Comparison of ENCODE assay signal across 31 cellular contexts in the genomic region with DNA sequence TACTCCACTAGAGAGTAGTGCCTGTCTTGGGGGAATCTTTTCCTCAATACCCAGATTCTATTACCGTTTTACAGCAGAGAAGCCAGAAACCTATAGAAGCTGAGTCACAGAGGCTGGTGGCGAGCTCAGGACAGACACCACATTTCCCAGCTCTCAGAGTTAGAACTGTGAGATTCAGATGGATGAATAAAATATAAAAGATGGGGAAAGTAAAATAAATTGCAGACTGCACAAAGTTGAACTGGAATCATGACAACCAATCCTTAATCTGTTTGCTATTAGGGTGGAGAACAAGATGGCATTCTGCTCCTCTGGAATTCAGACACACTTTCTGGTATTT.
"Had no signal": no experiment of that assay in that cellular context is flagged by ENCODE, and none has a peak within 500 bp of the region (broad histone marks: within the 10 kb centered on the region; RNA-seq: fewer than 3 reads in every experiment).

No MANE protein-coding gene starts in this region.

- H3K9me3 ChIP-seq: ascending aorta, esophagus muscularis mucosa, left lung, lower lobe of right lung, mucosa of descending colon, pancreas, prostate gland, testis, uterus had no signal

- H3K36me3 Mint-ChIP-seq: activated naive CD4-positive, alpha-beta T cell treated with anti-CD3 and anti-CD28 coated beads, Interleukin-2, amount 10 ng/mL, durations not matched to agents 7 days and 5 days; activated naive CD8-positive, alpha-beta T cell treated with anti-CD3 and anti-CD28 coated beads, Interleukin-2, amount 10 ng/mL, durations not matched to agents 7 days and 5 days; natural killer cell treated with Interleukin-12 subunit alpha and Interleukin-12 subunit beta and Interleukin-15 and Interleukin-18, amount 100 ng/mL, for 72 hours had no signal

- H3K27ac ChIP-seq: esophagus muscularis mucosa, left lung, lower lobe of right lung, pancreas, prostate gland, skin epidermis, testis, uterus, VCaP had no signal

- H3K27ac Mint-ChIP-seq: activated naive CD4-positive, alpha-beta T cell treated with anti-CD3 and anti-CD28 coated beads, Interleukin-2, amount 10 ng/mL, durations not matched to agents 7 days and 5 days; activated naive CD8-positive, alpha-beta T cell treated with anti-CD3 and anti-CD28 coated beads, Interleukin-2, amount 10 ng/mL, durations not matched to agents 7 days and 5 days; activated T-helper 1 cell treated with anti-CD3 and anti-CD28 coated beads, Interleukin-12 subunit alpha, Interleukin-12 subunit beta, Interleukin-2, Interleukin-4 antibody, amounts not matched to agents 30 ng/mL and 10 ng/mL and 1 ng/mL, durations not matched to agents 14 hours and 24 hours and 36 hours; dendritic cell treated with granulocyte-macrophage colony-stimulating factor and Interleukin-4, amounts not matched to agents 40 ng/mL and 50 ng/mL, for 4 days; endodermal cell; natural killer cell treated with Interleukin-12 subunit alpha and Interleukin-12 subunit beta and Interleukin-15 and Interleukin-18, amount 100 ng/mL, for 72 hours had no signal

- H3K9me3 Mint-ChIP-seq: activated naive CD4-positive, alpha-beta T cell treated with anti-CD3 and anti-CD28 coated beads, Interleukin-2, amount 10 ng/mL, durations not matched to agents 7 days and 5 days; activated naive CD8-positive, alpha-beta T cell treated with anti-CD3 and anti-CD28 coated beads, Interleukin-2, amount 10 ng/mL, durations not matched to agents 7 days and 5 days; activated T-helper 1 cell treated with anti-CD3 and anti-CD28 coated beads, Interleukin-12 subunit alpha, Interleukin-12 subunit beta, Interleukin-2, Interleukin-4 antibody, amounts not matched to agents 30 ng/mL and 10 ng/mL and 1 ng/mL, durations not matched to agents 14 hours and 24 hours and 36 hours; dendritic cell treated with granulocyte-macrophage colony-stimulating factor and Interleukin-4, amounts not matched to agents 40 ng/mL and 50 ng/mL, for 4 days; endodermal cell; natural killer cell treated with Interleukin-12 subunit alpha and Interleukin-12 subunit beta and Interleukin-15 and Interleukin-18, amount 100 ng/mL, for 72 hours had no signal

- FAIRE-seq: frontal cortex, islet of Langerhans, pancreas, TTC549 had no signal

- H3K36me3 ChIP-seq: esophagus muscularis mucosa, left lung, lower lobe of right lung, pancreas, prostate gland, uterus had no signal

- DNase-seq: activated CD4-positive, alpha-beta T cell treated with anti-CD3 and anti-CD28 coated beads for 4 hours; activated CD4-positive, alpha-beta T cell treated with anti-CD3 and anti-CD28 coated beads, Interleukin-2, amount 50 U/mL, for 4 hours; activated gamma-delta T cell; activated naive CD4-positive, alpha-beta T cell treated with anti-CD3 and anti-CD28 coated beads, Interleukin-2, amount 10 ng/mL, durations not matched to agents 7 days and 5 days; activated naive CD8-positive, alpha-beta T cell treated with anti-CD3 and anti-CD28 coated beads, Interleukin-2, amount 10 ng/mL, durations not matched to agents 7 days and 5 days; central memory CD4-positive, alpha-beta T cell; endodermal cell; left lung; lower lobe of right lung; mucosa of descending colon; pancreas; retina; stimulated activated CD4-positive, alpha-beta T cell treated with anti-CD3 and anti-CD28 coated beads, Interleukin-12 subunit alpha, Interleukin-12 subunit beta, amount 100 ng/mL, for 4 hours; stimulated activated CD4-positive, alpha-beta T cell treated with anti-CD3 and anti-CD28 coated beads, Interleukin-4, amount 100 ng/mL, for 1 hour; stimulated activated naive CD8-positive, alpha-beta T cell treated with anti-CD3 and anti-CD28 coated beads, Interleukin-15, Interleukin-2, amounts not matched to agents 100 U/mL and 50 U/mL, for 24 hours; T-helper 1 cell; T-helper 9 cell; testis; uterus had no signal

- H3K4me1 ChIP-seq: esophagus muscularis mucosa, left lung, lower lobe of right lung, pancreas, prostate gland, testis, uterus had no signal

- H3K4me3 Mint-ChIP-seq: activated naive CD4-positive, alpha-beta T cell treated with anti-CD3 and anti-CD28 coated beads, Interleukin-2, amount 10 ng/mL, durations not matched to agents 7 days and 5 days; activated naive CD8-positive, alpha-beta T cell treated with anti-CD3 and anti-CD28 coated beads, Interleukin-2, amount 10 ng/mL, durations not matched to agents 7 days and 5 days; activated T-helper 1 cell treated with anti-CD3 and anti-CD28 coated beads, Interleukin-12 subunit alpha, Interleukin-12 subunit beta, Interleukin-2, Interleukin-4 antibody, amounts not matched to agents 30 ng/mL and 10 ng/mL and 1 ng/mL, durations not matched to agents 14 hours and 24 hours and 36 hours; dendritic cell treated with granulocyte-macrophage colony-stimulating factor and Interleukin-4, amounts not matched to agents 40 ng/mL and 50 ng/mL, for 4 days; endodermal cell; natural killer cell treated with Interleukin-12 subunit alpha and Interleukin-12 subunit beta and Interleukin-15 and Interleukin-18, amount 100 ng/mL, for 72 hours had no signal

- H3K27me3 ChIP-seq: ascending aorta, esophagus muscularis mucosa, left lung, pancreas, testis, uterus had no signal

- H3K4me1 Mint-ChIP-seq: activated naive CD4-positive, alpha-beta T cell treated with anti-CD3 and anti-CD28 coated beads, Interleukin-2, amount 10 ng/mL, durations not matched to agents 7 days and 5 days; endodermal cell had no signal

- ATAC-seq: left lung; lower lobe of right lung; mucosa of descending colon; natural killer cell treated with Interleukin-12 subunit alpha and Interleukin-12 subunit beta and Interleukin-15 and Interleukin-18, amount 100 ng/mL, for 72 hours; pancreas; sciatic nerve; stimulated activated naive CD8-positive, alpha-beta T cell treated with anti-CD3 and anti-CD28 coated beads, Interleukin-15, Interleukin-2, amounts not matched to agents 100 U/mL and 50 U/mL, for 24 hours had no signal

- H3K4me3 ChIP-seq: ascending aorta, esophagus muscularis mucosa, left lung, lower lobe of right lung, mucosa of descending colon, pancreas, prostate gland, skin epidermis, testis, uterus had no signal
